ENCODE assay signal across 33 cellular contexts in genomic region chr2:42762823-42763804, GRCh38. TPM values are rescaled to one million over a fixed set of nuclear protein-coding genes. Genes with fewer than 3 reads are reported as not detected.
A peak's percentile ranks its signal among the peaks of the same experiment; 100 is the strongest.
DNase-seq lines count a peak whose midpoint lies in the region; ATAC-seq and TF ChIP-seq lines count a peak whose summit lies in the region.
"Had no signal": no experiment of that assay in that cellular context is flagged by ENCODE, and none has a peak within 500 bp of the region (broad histone marks: within the 10 kb centered on the region; RNA-seq: fewer than 3 reads in every experiment).

No MANE protein-coding gene starts in this region.

- DNase-seq in activated naive CD8-positive, alpha-beta T cell treated with anti-CD3 and anti-CD28 coated beads, Interleukin-2, amount 50 U/mL, for 24 hours, result no peak
- DNase-seq in activated naive CD8-positive, alpha-beta T cell treated with anti-CD3 and anti-CD28 coated beads for 36 hours, result no peak
- DNase-seq in WTC11 (ENCODE audit: low spot score), result no peak
- DNase-seq in stimulated activated effector memory CD8-positive, alpha-beta T cell treated with anti-CD3 and anti-CD28 coated beads, Interleukin-12 subunit alpha, Interleukin-12 subunit beta, amount 100 ng/mL, for 72 hours (ENCODE audit: low spot score in 2 of 2), result no peak
- DNase-seq in NCI-H2081 treated with DMSO at 0.1 percent for 48 hours (lab: John Stamatoyannopoulos, UW), result no peak
- no peak for DNase-seq in RKO (ENCODE audit: low spot score)
- DNase-seq in activated effector memory CD4-positive, alpha-beta T cell treated with anti-CD3 and anti-CD28 coated beads, Interleukin-2, amount 50 U/mL, for 16 hours, result no peak
- DNase-seq: ACHN; activated naive CD4-positive, alpha-beta T cell; activated T-cell treated with anti-CD3 and anti-CD28 coated beads, Interleukin-2, amount 50 U/mL, for 1 hour; amygdala; BE2C; brain microvascular endothelial cell; DMS153; dorsolateral prefrontal cortex; foreskin melanocyte; heart right ventricle; kidney glomerular epithelial cell; NCI-H1417; NCI-H2029 treated with DMSO at 0.1 percent for 48 hours; NCI-H226; NCI-H526 treated with DMSO at 0.1 percent for 48 hours; NK-92 treated with Interleukin-12 subunit alpha and Interleukin-12 subunit beta, amount 100 ng/mL, for 24 hours; PC-3; Right ventricle myocardium superior; stimulated activated CD8-positive, alpha-beta memory T cell treated with anti-CD3 and anti-CD28 coated beads, Interleukin-4, amount 100 ng/mL, for 48 hours; tibial artery had no signal

- no peak overlapping the region for H3K4me3 Mint-ChIP-seq in activated naive CD8-positive, alpha-beta T cell treated with anti-CD3 and anti-CD28 coated beads, Interleukin-2, amount 50 U/mL, for 24 hours
- H3K4me3 Mint-ChIP-seq in activated naive CD8-positive, alpha-beta T cell treated with anti-CD3 and anti-CD28 coated beads for 36 hours, result no peak overlapping the region
- no peak overlapping the region for H3K4me3 Mint-ChIP-seq in WTC11
- no peak overlapping the region for H3K4me3 Mint-ChIP-seq in stimulated activated effector memory CD8-positive, alpha-beta T cell treated with anti-CD3 and anti-CD28 coated beads, Interleukin-12 subunit alpha, Interleukin-12 subunit beta, amount 100 ng/mL, for 72 hours
- H3K4me3 Mint-ChIP-seq: nephron had no signal

- POLR2A ChIA-PET in WTC11 (lab: Charles Lee), result no interaction called here

- no peaks in the 10 kb centered on the region for H3K4me1 Mint-ChIP-seq in activated naive CD8-positive, alpha-beta T cell treated with anti-CD3 and anti-CD28 coated beads, Interleukin-2, amount 50 U/mL, for 24 hours
- H3K4me1 Mint-ChIP-seq in activated naive CD8-positive, alpha-beta T cell treated with anti-CD3 and anti-CD28 coated beads for 36 hours, result no peaks in the 10 kb centered on the region
- H3K4me1 Mint-ChIP-seq in WTC11, result peaks cover 9% of the 10 kb centered on the region
- H3K4me1 Mint-ChIP-seq in stimulated activated effector memory CD8-positive, alpha-beta T cell treated with anti-CD3 and anti-CD28 coated beads, Interleukin-12 subunit alpha, Interleukin-12 subunit beta, amount 100 ng/mL, for 72 hours, result peaks cover 7% of the 10 kb centered on the region

- no peaks in the 10 kb centered on the region for H3K36me3 Mint-ChIP-seq in activated naive CD8-positive, alpha-beta T cell treated with anti-CD3 and anti-CD28 coated beads, Interleukin-2, amount 50 U/mL, for 24 hours (ENCODE audit: low read depth)
- peaks cover 2% of the 10 kb centered on the region for H3K36me3 Mint-ChIP-seq in activated naive CD8-positive, alpha-beta T cell treated with anti-CD3 and anti-CD28 coated beads for 36 hours
- H3K36me3 Mint-ChIP-seq in WTC11, result peaks cover 3% of the 10 kb centered on the region; the same call in 1 of the 2 replicates
- no peaks in the 10 kb centered on the region for H3K36me3 Mint-ChIP-seq in stimulated activated effector memory CD8-positive, alpha-beta T cell treated with anti-CD3 and anti-CD28 coated beads, Interleukin-12 subunit alpha, Interleukin-12 subunit beta, amount 100 ng/mL, for 72 hours

- ATAC-seq in activated naive CD8-positive, alpha-beta T cell treated with anti-CD3 and anti-CD28 coated beads, Interleukin-2, amount 50 U/mL, for 24 hours, result no peak
- ATAC-seq in WTC11, result no peak
- ATAC-seq in stimulated activated effector memory CD8-positive, alpha-beta T cell treated with anti-CD3 and anti-CD28 coated beads, Interleukin-12 subunit alpha, Interleukin-12 subunit beta, amount 100 ng/mL, for 72 hours, result no peak
- ATAC-seq: GM12878, PC-3, right cardiac atrium had no signal

- H3K27ac Mint-ChIP-seq in activated naive CD8-positive, alpha-beta T cell treated with anti-CD3 and anti-CD28 coated beads, Interleukin-2, amount 50 U/mL, for 24 hours, result peak overlapping the region; percentile 31
- H3K27ac Mint-ChIP-seq in activated naive CD8-positive, alpha-beta T cell treated with anti-CD3 and anti-CD28 coated beads for 36 hours, result no peak overlapping the region
- H3K27ac Mint-ChIP-seq in WTC11, result peak overlapping the region; percentile 57; the same call in 1 of the 2 replicates
- peak overlapping the region; percentile 69 for H3K27ac Mint-ChIP-seq in stimulated activated effector memory CD8-positive, alpha-beta T cell treated with anti-CD3 and anti-CD28 coated beads, Interleukin-12 subunit alpha, Interleukin-12 subunit beta, amount 100 ng/mL, for 72 hours
- H3K27ac Mint-ChIP-seq: nephron had no signal

- no peaks in the 10 kb centered on the region for H3K27me3 ChIP-seq in mononuclear cell (ENCODE audit: insufficient read depth, low read length)
- H3K27me3 ChIP-seq: BE2C, brain microvascular endothelial cell, dorsolateral prefrontal cortex, heart right ventricle, tibial artery had no signal

- no peaks in the 10 kb centered on the region for H3K9me3 Mint-ChIP-seq in activated naive CD8-positive, alpha-beta T cell treated with anti-CD3 and anti-CD28 coated beads, Interleukin-2, amount 50 U/mL, for 24 hours
- no peaks in the 10 kb centered on the region for H3K9me3 Mint-ChIP-seq in activated naive CD8-positive, alpha-beta T cell treated with anti-CD3 and anti-CD28 coated beads for 36 hours
- H3K9me3 Mint-ChIP-seq in WTC11, result no peaks in the 10 kb centered on the region
- no peaks in the 10 kb centered on the region for H3K9me3 Mint-ChIP-seq in stimulated activated effector memory CD8-positive, alpha-beta T cell treated with anti-CD3 and anti-CD28 coated beads, Interleukin-12 subunit alpha, Interleukin-12 subunit beta, amount 100 ng/mL, for 72 hours
- H3K9me3 Mint-ChIP-seq: nephron had no signal

- CTCF ChIA-PET in WTC11 (lab: Charles Lee), result no interaction called here

- no peak for TF ChIP-seq CTCF in WTC11 (IDR thresholded peaks at IDR 0.05)

- no peaks in the 10 kb centered on the region for H3K9me3 ChIP-seq in mononuclear cell (ENCODE audit: low read depth, low read length)
- H3K9me3 ChIP-seq: BE2C, HAP-1, heart right ventricle, tibial artery had no signal

- peak overlapping the region; percentile 15 for H3K4me3 ChIP-seq in mononuclear cell (ENCODE audit: low read length)
- H3K4me3 ChIP-seq: dorsolateral prefrontal cortex, GM12878, HAP-1, lung, tibial artery had no signal

- peaks cover 26% of the 10 kb centered on the region for H3K4me1 ChIP-seq in mononuclear cell (ENCODE audit: insufficient read depth, low read length)
- H3K4me1 ChIP-seq: BE2C, tibial artery had no signal

- H3K27me3 Mint-ChIP-seq in activated naive CD8-positive, alpha-beta T cell treated with anti-CD3 and anti-CD28 coated beads, Interleukin-2, amount 50 U/mL, for 24 hours, result no peaks in the 10 kb centered on the region
- no peaks in the 10 kb centered on the region for H3K27me3 Mint-ChIP-seq in activated naive CD8-positive, alpha-beta T cell treated with anti-CD3 and anti-CD28 coated beads for 36 hours
- H3K27me3 Mint-ChIP-seq in WTC11 (ENCODE audit: low read depth), result no peaks in the 10 kb centered on the region

TF ChIP-seq in WTC11, 78 proteins besides CTCF, POLR2A, EP300 and RAD21:
- TF ChIP-seq RORB (CRISPR knock-in tag; IDR thresholded peaks at IDR 0.05), result no peak
TF ChIP-seq in WTC11: peak in this region for 0.

RNA-seq across cellular contexts. Expression of gene OXER1, which starts 0.8 kb away (rescaled TPM):
- total RNA-seq in activated naive CD8-positive, alpha-beta T cell treated with anti-CD3 and anti-CD28 coated beads for 36 hours, result under 1 TPM in 1 of 2 experiments, not detected in 1; 0.16 TPM
- 2.6 to 2.7 TPM (median 2.7 TPM) in 3 replicates for total RNA-seq in WTC11 (2021)
- 0.63 TPM for total RNA-seq in mononuclear cell
- total RNA-seq: PC-3 had no signal

RNA-seq across cellular contexts. Expression of gene HAAO, which starts 29.3 kb away (rescaled TPM):
- 1 to 10 TPM in 1 of 2 experiments, under 1 TPM in 1; 0.33 to 1.1 TPM for total RNA-seq in activated naive CD8-positive, alpha-beta T cell treated with anti-CD3 and anti-CD28 coated beads for 36 hours
- total RNA-seq in WTC11 (2021), result 8.0 to 9.8 TPM (median 8.4 TPM) in 3 replicates
- 3.9 TPM for total RNA-seq in mononuclear cell
- total RNA-seq: PC-3 had no signal
